8 cellular contexts compared by ENCODE assay signal in genomic region chr19:10419646-10420443, GRCh38. TPM values are rescaled to one million over a fixed set of nuclear protein-coding genes. Genes with fewer than 3 reads are reported as not detected.
A peak's percentile ranks its signal among the peaks of the same experiment; 100 is the strongest.
DNase-seq lines count a peak whose midpoint lies in the region; ATAC-seq, FAIRE-seq and TF ChIP-seq lines count a peak whose summit lies in the region.

No MANE protein-coding gene starts in this region.

- no peaks in the 10 kb centered on the region for H4K20me1 ChIP-seq in PC-9 (ENCODE audit: insufficient read depth)

- peaks cover 51% of the 10 kb centered on the region for H3K4me1 Mint-ChIP-seq in CD4-positive, alpha-beta T cell (ENCODE audit: low read depth)

- TF ChIP-seq CTCF in CD4-positive, alpha-beta T cell (IDR thresholded peaks at IDR 0.05) = no peak
- TF ChIP-seq CTCF in PC-9 (conservative IDR thresholded peaks at IDR 0.05) = no peak
- TF ChIP-seq CTCF in ascending aorta (IDR thresholded peaks at IDR 0.05) = no peak
- TF ChIP-seq CTCF in kidney (IDR thresholded peaks at IDR 0.05; ENCODE audit: borderline replicate concordance, extremely low read depth, insufficient read depth) = no peak

- H3K27ac ChIP-seq in CD4-positive, alpha-beta T cell (ENCODE audit: low read depth, low read length) = no peak overlapping the region
- H3K27ac ChIP-seq in PC-9 = no peak overlapping the region
- no peak overlapping the region for H3K27ac ChIP-seq in ascending aorta
- H3K27ac ChIP-seq in kidney (ENCODE audit: low read depth in 2 of 2, low read length in 2 of 2) = no peak overlapping the region

- peak overlapping the region; percentile 76 for H3K4me2 ChIP-seq in PC-9

- peaks cover 56% of the 10 kb centered on the region for H3F3A ChIP-seq in PC-9 (ENCODE audit: insufficient read depth, low read depth)

- no peak overlapping the region for H3K9ac ChIP-seq in kidney (ENCODE audit: low read length in 2 of 2)

- FAIRE-seq in kidney (lab: Jason Lieb, UNC) (no peak), urothelium cell line (lab: Jason Lieb, UNC) (no peak)

- H3K79me2 ChIP-seq in PC-9 (ENCODE audit: low read depth) = no peaks in the 10 kb centered on the region

- H3K9me2 ChIP-seq in PC-9 (ENCODE audit: insufficient read depth) = no peaks in the 10 kb centered on the region

- H3K4me3 Mint-ChIP-seq in CD4-positive, alpha-beta T cell = peak overlapping the region; percentile 61

- H3K36me3 ChIP-seq in HAP-1 (replicated peaks) (no peaks in the 10 kb centered on the region), PC-9 (ENCODE audit: low read depth) (no peaks in the 10 kb centered on the region), ascending aorta (no peaks in the 10 kb centered on the region), kidney (ENCODE audit: control insufficient read depth in 1 of 2, insufficient read depth in 2 of 2, low read length in 2 of 2) (no peaks in the 10 kb centered on the region)

- H3K27ac Mint-ChIP-seq in CD4-positive, alpha-beta T cell = peak overlapping the region; percentile 61

- peaks cover 5% of the 10 kb centered on the region for H3K36me3 Mint-ChIP-seq in CD4-positive, alpha-beta T cell (ENCODE audit: low read depth)

- CTCF ChIA-PET in CD4-positive, alpha-beta T cell (lab: Charles Lee) = interaction anchor here (1.7 to 2.0 kb wide), 2 partner anchors 14 to 15 kb away, joined by 4 to 15 read pairs; no protein-coding TSS in a partner anchor
- CTCF ChIA-PET in PC-9 (lab: Charles Lee) = no interaction called here

- peaks cover 76% of the 10 kb centered on the region for H3K27me3 ChIP-seq in CD4-positive, alpha-beta T cell (ENCODE audit: control insufficient read depth, insufficient read depth, low read length)
- no peaks in the 10 kb centered on the region for H3K27me3 ChIP-seq in HAP-1 (ENCODE audit: low read depth)
- peaks cover 61% of the 10 kb centered on the region for H3K27me3 ChIP-seq in PC-9 (ENCODE audit: insufficient read depth, low read depth)
- peaks cover 50% of the 10 kb centered on the region for H3K27me3 ChIP-seq in ascending aorta

- H3K4me3 ChIP-seq in HAP-1 (peak overlapping the region; percentile 60), PC-9 (peak overlapping the region; percentile 53; the same call in 1 of the 2 replicates), ascending aorta (peak overlapping the region; percentile 26 to 28), kidney (ENCODE audit: low read length in 2 of 2) (no peak overlapping the region)

- peak; percentile 37 for ATAC-seq in CD4-positive, alpha-beta T cell (ENCODE audit: poor library complexity)
- ATAC-seq in HG02870 (IDR thresholded peaks at IDR 0.05; ENCODE audit: unreplicated experiment) = no peak

- H3K4me1 ChIP-seq in HAP-1 (peaks cover 32% of the 10 kb centered on the region), PC-9 (replicated peaks; ENCODE audit: insufficient read depth) (peaks cover 23% of the 10 kb centered on the region; the same call in 1 of the 2 replicates), ascending aorta (peaks cover 23% of the 10 kb centered on the region in 2 donors), kidney (ENCODE audit: control insufficient read depth in 1 of 2, insufficient read depth in 1 of 2, low read depth in 1 of 2, low read length in 2 of 2) (peaks cover 3 to 23% of the 10 kb centered on the region in 2 donors)

- H3K9me3 Mint-ChIP-seq in CD4-positive, alpha-beta T cell = no peaks in the 10 kb centered on the region

- peak overlapping the region; percentile 58; the same call in 1 of the 2 replicates for H2AFZ ChIP-seq in PC-9

- in situ Hi-C loops in HAP-1 (cut with MboI; ENCODE audit: low sequenced_read_pairs) = no loop called here

- no TSS peak for BruUV-seq in PC-9 (replicated peaks; lab: Mats Ljungman, UMichigan)

- peak in 3 of 10 experiments; percentile 41 to 59 (median 44) for DNase-seq in CD4-positive, alpha-beta T cell
- DNase-seq in HAP-1 (ENCODE audit: low spot score in 2 of 2) (peak; percentile 88 to 96), PC-9 (no peak), ascending aorta (ENCODE audit: low spot score in 2 of 2) (no peak), kidney (peak; percentile 77), urothelium cell line (ENCODE audit: low spot score) (peak; percentile 55), NCI-H1436 (lab: John Stamatoyannopoulos, UW) (no peak)

- intact Hi-C loops in CD4-positive, alpha-beta T cell (cut with DNase I, micrococcal nuclease) = loop anchor here in 1 of 2 experiments (5.0 kb wide), 1 partner anchor 147 kb away; the partner anchor contains the start of genes CDKN2D and KRI1
- intact Hi-C loops in PC-9 (cut with micrococcal nuclease; ENCODE audit: unreplicated experiment) = loop anchor here (5.0 kb wide), 3 partner anchors 147 to 297 kb away; partner anchors contain the start of genes CDKN2D, DNM2 and KRI1
- intact Hi-C loops in ascending aorta (cut with DNase I) = no loop called here
- intact Hi-C loops in kidney (cut with DNase I) = no loop called here

- POLR2A ChIA-PET in CD4-positive, alpha-beta T cell (lab: Charles Lee) = interaction anchor here (1.4 to 5.3 kb wide), 2 partner anchors 16 to 42 kb away, joined by 4 to 27 read pairs; partner anchors contain the start of gene CDC37
- POLR2A ChIA-PET in PC-9 (lab: Charles Lee; ENCODE audit: unreplicated experiment) = no interaction called here

- no peaks in the 10 kb centered on the region for H3K9me3 ChIP-seq in CD4-positive, alpha-beta T cell (ENCODE audit: control insufficient read depth, low read length)
- H3K9me3 ChIP-seq in HAP-1 = no peaks in the 10 kb centered on the region; the same call in 1 of the 2 replicates
- no peaks in the 10 kb centered on the region for H3K9me3 ChIP-seq in PC-9 (ENCODE audit: insufficient read depth, low read depth)
- H3K9me3 ChIP-seq in ascending aorta = peaks cover 0 to under 1% of the 10 kb centered on the region in 2 donors
- H3K9me3 ChIP-seq in kidney (ENCODE audit: control insufficient read depth in 1 of 2, low read length in 2 of 2) = no peaks in the 10 kb centered on the region

- peaks cover 72% of the 10 kb centered on the region for H3K27me3 Mint-ChIP-seq in CD4-positive, alpha-beta T cell

RNA-seq across cellular contexts. Expression of gene PDE4A, which starts 0.5 kb away (rescaled TPM):
- 1 to 10 TPM; 1.5 to 2.1 TPM for total RNA-seq in CD4-positive, alpha-beta T cell
- total RNA-seq in PC-9 (2021) (8.9 and 10.4 TPM in 2 replicates), ascending aorta (59.9 TPM), kidney (17.5 TPM)
- 4.5 TPM for polyA plus RNA-seq in kidney (ENCODE audit: insufficient read depth, low read depth, low replicate concordance)

RNA-seq across cellular contexts. Expression of gene CDC37, which starts 16.5 kb away (rescaled TPM):
- 100 to 1,000 TPM; 162 to 164 TPM for total RNA-seq in CD4-positive, alpha-beta T cell
- total RNA-seq in PC-9 (2021) = 156 and 191 TPM in 2 replicates
- 183 TPM for total RNA-seq in ascending aorta
- total RNA-seq in kidney = 139 TPM
- 149 TPM for polyA plus RNA-seq in kidney (ENCODE audit: insufficient read depth, low read depth, low replicate concordance)

RNA-seq across cellular contexts. Expression of gene TYK2, which starts 39.5 kb away (rescaled TPM):
- total RNA-seq in CD4-positive, alpha-beta T cell = 100 to 1,000 TPM; 229 to 253 TPM
- 94.7 and 102 TPM in 2 replicates for total RNA-seq in PC-9 (2021)
- 80.7 TPM for total RNA-seq in ascending aorta
- total RNA-seq in kidney = 127 TPM
- polyA plus RNA-seq in kidney (ENCODE audit: insufficient read depth, low read depth, low replicate concordance) = 131 TPM

Comparison
In these comparisons a context has a peak if more than half of its experiments do, and no peak if none do; other contexts are left out.
1. DNase-seq: peak in HAP-1 (2 of 2), kidney (single experiment) and urothelium cell line (single experiment); none in PC-9 (0 of 2), ascending aorta (0 of 2) and NCI-H1436 (single experiment).
2. H3K4me3 ChIP-seq: peak in HAP-1 (single experiment), PC-9 (single experiment) and ascending aorta (2 of 2); none in kidney (0 of 2).